ENCODE assay signal across 1 cellular context in genomic region chr1:120414911-120415480, GRCh38.
TF ChIP-seq lines count a peak whose summit lies in the region.

TSS of gene NBPF8 (plus strand) at chr1:120415035. CDS start at chr1:120436523, 21,488 bp downstream.

TF ChIP-seq in K562, 482 proteins besides CTCF, POLR2A, EP300 and RAD21 (continued from another document):
- peak in 1 of 2 experiments; percentile 31; a peak in 1 of 4 replicates for TF ChIP-seq MAZ (CRISPR knock-in tag; conservative IDR thresholded peaks at IDR 0.05 in 1 of 2, IDR thresholded peaks at IDR 0.05 in 1 of 2)
- TF ChIP-seq HDAC1 (IDR thresholded peaks at IDR 0.05): peak in 1 of 2 experiments; percentile 45; a peak in 2 of 4 replicates
- peak; percentile 94 to 95 for TF ChIP-seq NRF1 (conservative IDR thresholded peaks at IDR 0.05 in 1 of 2, IDR thresholded peaks at IDR 0.05 in 1 of 2)
- TF ChIP-seq ERF (CRISPR knock-in tag; IDR thresholded peaks at IDR 0.05): 0 out of 2 replicates have a peak, but pooled peaks have one; percentile 38
- peak; percentile 9 for TF ChIP-seq DACH1 (IDR thresholded peaks at IDR 0.05; ENCODE audit: partially characterized antibody)
- TF ChIP-seq, protein P1, sequence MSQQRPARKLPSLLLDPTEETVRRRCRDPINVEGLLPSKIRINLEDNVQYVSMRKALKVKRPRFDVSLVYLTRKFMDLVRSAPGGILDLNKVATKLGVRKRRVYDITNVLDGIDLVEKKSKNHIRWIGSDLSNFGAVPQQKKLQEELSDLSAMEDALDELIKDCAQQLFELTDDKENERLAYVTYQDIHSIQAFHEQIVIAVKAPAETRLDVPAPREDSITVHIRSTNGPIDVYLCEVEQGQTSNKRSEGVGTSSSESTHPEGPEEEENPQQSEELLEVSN (IDR thresholded peaks at IDR 0.05; ENCODE audit: borderline replicate concordance in 1 of 2, extremely low read depth in 1 of 2, insufficient read depth in 1 of 2, insufficient read length in 1 of 2, low read depth in 1 of 2, low read length in 1 of 2, poor library complexity in 1 of 2, severe bottlenecking in 1 of 2): peak in 1 of 2 experiments; percentile 14
- peak; percentile 34; the same call in 1 of the 2 replicates for TF ChIP-seq CXXC5 (CRISPR knock-in tag; IDR thresholded peaks at IDR 0.05)
- peak; percentile 37 for TF ChIP-seq MEIS2 (IDR thresholded peaks at IDR 0.05; ENCODE audit: partially characterized antibody)
- TF ChIP-seq SUPT5H (IDR thresholded peaks at IDR 0.05): peak; percentile 29; the same call in 1 of the 2 replicates
- peak in 2 of 3 experiments; percentile 12 to 15 for TF ChIP-seq YY1 (IDR thresholded peaks at IDR 0.05; ENCODE audit: borderline replicate concordance in 1 of 3, control insufficient read depth in 1 of 3, extremely low read depth in 1 of 3, insufficient read depth in 3 of 3, insufficient read length in 1 of 3, insufficient replicate concordance in 2 of 3, low read depth in 1 of 3, low read length in 2 of 3)
- TF ChIP-seq, protein P2, sequence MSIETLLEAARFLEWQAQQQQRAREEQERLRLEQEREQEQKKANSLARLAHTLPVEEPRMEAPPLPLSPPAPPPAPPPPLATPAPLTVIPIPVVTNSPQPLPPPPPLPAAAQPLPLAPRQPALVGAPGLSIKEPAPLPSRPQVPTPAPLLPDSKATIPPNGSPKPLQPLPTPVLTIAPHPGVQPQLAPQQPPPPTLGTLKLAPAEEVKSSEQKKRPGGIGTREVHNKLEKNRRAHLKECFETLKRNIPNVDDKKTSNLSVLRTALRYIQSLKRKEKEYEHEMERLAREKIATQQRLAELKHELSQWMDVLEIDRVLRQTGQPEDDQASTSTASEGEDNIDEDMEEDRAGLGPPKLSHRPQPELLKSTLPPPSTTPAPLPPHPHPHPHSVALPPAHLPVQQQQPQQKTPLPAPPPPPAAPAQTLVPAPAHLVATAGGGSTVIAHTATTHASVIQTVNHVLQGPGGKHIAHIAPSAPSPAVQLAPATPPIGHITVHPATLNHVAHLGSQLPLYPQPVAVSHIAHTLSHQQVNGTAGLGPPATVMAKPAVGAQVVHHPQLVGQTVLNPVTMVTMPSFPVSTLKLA (conservative IDR thresholded peaks at IDR 0.05): 0 out of 4 replicates have a peak, but pooled peaks of 1 of the 2 experiments have one; percentile 18
- TF ChIP-seq ZBTB2 (IDR thresholded peaks at IDR 0.05): peak; percentile 66; the same call in 1 of the 2 replicates
- TF ChIP-seq PHF20 (IDR thresholded peaks at IDR 0.05; ENCODE audit: partially characterized antibody): peak; percentile 23
- peak; percentile 70 for TF ChIP-seq POLR2G (IDR thresholded peaks at IDR 0.05; ENCODE audit: low read depth, low read length)
- TF ChIP-seq RREB1 (CRISPR knock-in tag; IDR thresholded peaks at IDR 0.05): 0 out of 2 replicates have a peak, but pooled peaks have one; percentile 46
